In the genomic region with DNA sequence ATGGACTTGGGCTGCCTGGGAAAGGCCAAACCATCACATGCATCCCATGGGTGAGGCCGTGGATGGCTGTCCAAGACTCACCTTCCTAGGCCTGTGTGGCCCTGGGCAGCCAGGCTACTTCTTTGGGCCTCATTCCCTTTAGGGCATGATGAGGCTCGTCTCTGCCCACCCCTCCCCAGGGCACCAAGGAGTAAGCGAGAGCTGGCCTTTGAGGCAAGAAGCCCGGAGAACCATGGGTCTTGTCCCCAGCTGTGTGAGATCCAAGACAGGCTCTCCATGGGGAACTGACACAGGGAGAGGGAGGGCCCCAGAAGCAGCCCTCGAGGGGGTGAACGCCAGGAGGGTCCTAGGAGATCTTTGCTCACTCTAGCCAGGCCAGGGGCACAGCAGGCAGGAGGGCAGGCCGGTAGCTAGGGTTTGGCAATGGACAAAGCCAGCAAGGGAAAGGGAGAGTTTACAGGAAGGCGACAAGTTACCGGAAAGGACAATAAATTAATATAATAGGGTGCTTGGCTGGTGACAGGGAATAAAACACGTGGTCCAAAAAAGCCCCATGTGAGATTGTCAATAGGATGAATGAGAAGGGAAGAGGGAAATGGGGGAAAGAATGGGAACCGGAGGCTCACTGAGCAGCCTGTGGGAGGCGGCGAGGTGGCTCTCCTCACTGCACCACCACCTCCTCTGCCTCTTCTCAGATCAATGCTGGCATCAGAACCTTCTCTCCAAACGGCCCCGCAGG, we compare ENCODE assay signal across 28 cellular contexts.
"Had no signal": no experiment of that assay in that cellular context is flagged by ENCODE, and none has a peak within 500 bp of the region (broad histone marks: within the 10 kb centered on the region; RNA-seq: fewer than 3 reads in every experiment).

No MANE protein-coding gene starts in this region.

- ATAC-seq: activated CD4-positive, alpha-beta T cell treated with anti-CD3 and anti-CD28 coated beads for 36 hours; activated CD8-positive, alpha-beta memory T cell treated with anti-CD3 and anti-CD28 coated beads, Interleukin-2, amount 10 ng/mL, durations not matched to agents 7 days and 5 days; activated CD8-positive, alpha-beta T cell treated with anti-CD3 and anti-CD28 coated beads, Interleukin-2, amount 10 ng/mL, durations not matched to agents 7 days and 5 days; activated naive CD4-positive, alpha-beta T cell treated with anti-CD3 and anti-CD28 coated beads, Interleukin-2, amount 50 U/mL, for 72 hours; activated T-cell treated with anti-CD3 and anti-CD28 coated beads, Interleukin-2, amount 50 U/mL, for 72 hours; gastroesophageal sphincter had no signal

- H3K4me3 ChIP-seq: ascending aorta, breast epithelium, cardiac muscle cell, colonic mucosa, esophagus squamous epithelium, gastroesophageal sphincter had no signal

- H3K4me3 Mint-ChIP-seq: activated CD4-positive, alpha-beta memory T cell treated with anti-CD3 and anti-CD28 coated beads for 36 hours; activated CD4-positive, alpha-beta T cell treated with anti-CD3 and anti-CD28 coated beads for 36 hours; activated CD4-positive, alpha-beta T cell treated with anti-CD3 and anti-CD28 coated beads, Interleukin-2, amount 10 ng/mL, durations not matched to agents 24 days and 14 days; activated CD8-positive, alpha-beta memory T cell treated with anti-CD3 and anti-CD28 coated beads, Interleukin-2, amount 10 ng/mL, durations not matched to agents 7 days and 5 days; activated CD8-positive, alpha-beta T cell treated with anti-CD3 and anti-CD28 coated beads, Interleukin-2, amount 10 ng/mL, durations not matched to agents 7 days and 5 days; activated naive CD4-positive, alpha-beta T cell treated with anti-CD3 and anti-CD28 coated beads, Interleukin-2, amount 10 ng/mL, durations not matched to agents 7 days and 5 days; activated naive CD8-positive, alpha-beta T cell treated with anti-CD3 and anti-CD28 coated beads, Interleukin-2, amount 10 ng/mL, durations not matched to agents 7 days and 5 days; activated T-cell treated with anti-CD3 and anti-CD28 coated beads, Interleukin-2, amount 50 U/mL, for 72 hours; brain had no signal

- H3K27ac Mint-ChIP-seq: activated CD4-positive, alpha-beta memory T cell treated with anti-CD3 and anti-CD28 coated beads for 36 hours; activated CD4-positive, alpha-beta T cell treated with anti-CD3 and anti-CD28 coated beads for 36 hours; activated CD4-positive, alpha-beta T cell treated with anti-CD3 and anti-CD28 coated beads, Interleukin-2, amount 10 ng/mL, durations not matched to agents 24 days and 14 days; activated CD8-positive, alpha-beta memory T cell treated with anti-CD3 and anti-CD28 coated beads, Interleukin-2, amount 10 ng/mL, durations not matched to agents 7 days and 5 days; activated CD8-positive, alpha-beta T cell treated with anti-CD3 and anti-CD28 coated beads, Interleukin-2, amount 10 ng/mL, durations not matched to agents 7 days and 5 days; activated naive CD4-positive, alpha-beta T cell treated with anti-CD3 and anti-CD28 coated beads, Interleukin-2, amount 10 ng/mL, durations not matched to agents 7 days and 5 days; activated naive CD4-positive, alpha-beta T cell treated with anti-CD3 and anti-CD28 coated beads, Interleukin-2, amount 50 U/mL, for 72 hours; activated naive CD8-positive, alpha-beta T cell treated with anti-CD3 and anti-CD28 coated beads, Interleukin-2, amount 10 ng/mL, durations not matched to agents 7 days and 5 days; activated T-cell treated with anti-CD3 and anti-CD28 coated beads, Interleukin-2, amount 50 U/mL, for 72 hours; brain had no signal

- H3K27me3 Mint-ChIP-seq: activated CD4-positive, alpha-beta memory T cell treated with anti-CD3 and anti-CD28 coated beads for 36 hours; activated CD4-positive, alpha-beta T cell treated with anti-CD3 and anti-CD28 coated beads for 36 hours; activated CD4-positive, alpha-beta T cell treated with anti-CD3 and anti-CD28 coated beads, Interleukin-2, amount 10 ng/mL, durations not matched to agents 24 days and 14 days; activated CD8-positive, alpha-beta memory T cell treated with anti-CD3 and anti-CD28 coated beads, Interleukin-2, amount 10 ng/mL, durations not matched to agents 7 days and 5 days had no signal

- H3K4me1 Mint-ChIP-seq: activated CD4-positive, alpha-beta T cell treated with anti-CD3 and anti-CD28 coated beads for 36 hours; activated CD4-positive, alpha-beta T cell treated with anti-CD3 and anti-CD28 coated beads, Interleukin-2, amount 10 ng/mL, durations not matched to agents 24 days and 14 days; activated CD8-positive, alpha-beta memory T cell treated with anti-CD3 and anti-CD28 coated beads, Interleukin-2, amount 10 ng/mL, durations not matched to agents 7 days and 5 days; activated naive CD4-positive, alpha-beta T cell treated with anti-CD3 and anti-CD28 coated beads, Interleukin-2, amount 10 ng/mL, durations not matched to agents 7 days and 5 days; activated naive CD8-positive, alpha-beta T cell treated with anti-CD3 and anti-CD28 coated beads, Interleukin-2, amount 10 ng/mL, durations not matched to agents 7 days and 5 days had no signal

- H3K4me1 ChIP-seq: ascending aorta, breast epithelium, colonic mucosa, esophagus squamous epithelium, gastroesophageal sphincter had no signal

- H3K9me3 Mint-ChIP-seq: activated CD4-positive, alpha-beta memory T cell treated with anti-CD3 and anti-CD28 coated beads for 36 hours; activated CD4-positive, alpha-beta T cell treated with anti-CD3 and anti-CD28 coated beads, Interleukin-2, amount 10 ng/mL, durations not matched to agents 24 days and 14 days; activated naive CD4-positive, alpha-beta T cell treated with anti-CD3 and anti-CD28 coated beads, Interleukin-2, amount 10 ng/mL, durations not matched to agents 7 days and 5 days; activated naive CD4-positive, alpha-beta T cell treated with anti-CD3 and anti-CD28 coated beads, Interleukin-2, amount 50 U/mL, for 72 hours; activated naive CD8-positive, alpha-beta T cell treated with anti-CD3 and anti-CD28 coated beads, Interleukin-2, amount 10 ng/mL, durations not matched to agents 7 days and 5 days; activated T-cell treated with anti-CD3 and anti-CD28 coated beads, Interleukin-2, amount 50 U/mL, for 72 hours; brain had no signal

- DNase-seq: activated CD4-positive, alpha-beta memory T cell treated with anti-CD3 and anti-CD28 coated beads for 36 hours; activated CD4-positive, alpha-beta T cell treated with anti-CD3 and anti-CD28 coated beads for 36 hours; activated CD4-positive, alpha-beta T cell treated with anti-CD3 and anti-CD28 coated beads, Interleukin-2, amount 10 ng/mL, durations not matched to agents 24 days and 14 days; activated CD4-positive, CD25-positive, alpha-beta regulatory T cell; activated CD4-positive, CD25-positive, alpha-beta regulatory T cell treated with anti-CD3 and anti-CD28 coated beads, Interleukin-2, amount 50 U/mL, for 72 hours; activated CD8-positive, alpha-beta memory T cell treated with anti-CD3 and anti-CD28 coated beads, Interleukin-2, amount 10 ng/mL, durations not matched to agents 7 days and 5 days; activated CD8-positive, alpha-beta memory T cell treated with anti-CD3 and anti-CD28 coated beads, Interleukin-2, amount 50 U/mL, for 4 hours; activated CD8-positive, alpha-beta T cell treated with anti-CD3 and anti-CD28 coated beads, Interleukin-2, amount 10 ng/mL, durations not matched to agents 7 days and 5 days; activated gamma-delta T cell; activated naive CD4-positive, alpha-beta T cell; activated naive CD4-positive, alpha-beta T cell treated with anti-CD3 and anti-CD28 coated beads, Interleukin-2, amount 10 ng/mL, durations not matched to agents 7 days and 5 days; activated naive CD8-positive, alpha-beta T cell treated with anti-CD3 and anti-CD28 coated beads, Interleukin-2, amount 10 ng/mL, durations not matched to agents 7 days and 5 days; activated T-cell treated with anti-CD3 and anti-CD28 coated beads, Interleukin-2, amount 50 U/mL, for 1 hour; activated T-cell treated with anti-CD3 and anti-CD28 coated beads, Interleukin-2, amount 50 U/mL, for 72 hours; colonic mucosa; effector CD8-positive, alpha-beta T cell; esophagus squamous epithelium; foreskin melanocyte; T-helper 2 cell had no signal

- H3K27me3 ChIP-seq: ascending aorta, breast epithelium, cardiac muscle cell, colonic mucosa, esophagus squamous epithelium, gastroesophageal sphincter had no signal

- H3K36me3 Mint-ChIP-seq: activated CD4-positive, alpha-beta memory T cell treated with anti-CD3 and anti-CD28 coated beads for 36 hours; activated CD8-positive, alpha-beta memory T cell treated with anti-CD3 and anti-CD28 coated beads, Interleukin-2, amount 10 ng/mL, durations not matched to agents 7 days and 5 days; activated naive CD4-positive, alpha-beta T cell treated with anti-CD3 and anti-CD28 coated beads, Interleukin-2, amount 10 ng/mL, durations not matched to agents 7 days and 5 days; activated naive CD4-positive, alpha-beta T cell treated with anti-CD3 and anti-CD28 coated beads, Interleukin-2, amount 50 U/mL, for 72 hours; activated naive CD8-positive, alpha-beta T cell treated with anti-CD3 and anti-CD28 coated beads, Interleukin-2, amount 10 ng/mL, durations not matched to agents 7 days and 5 days; brain had no signal

- H3K36me3 ChIP-seq: ascending aorta, breast epithelium, cardiac muscle cell, colonic mucosa, esophagus squamous epithelium, gastroesophageal sphincter had no signal

- H3K9me3 ChIP-seq: ascending aorta, breast epithelium, colonic mucosa, esophagus squamous epithelium, gastroesophageal sphincter had no signal

- FAIRE-seq: endometrium, endothelial cell of umbilical vein had no signal

- H3K27ac ChIP-seq: ascending aorta, breast epithelium, cardiac muscle cell, colonic mucosa, epithelial cell of prostate, esophagus squamous epithelium, gastroesophageal sphincter had no signal
